ENCODE assay signal across 19 cellular contexts in the genomic region with DNA sequence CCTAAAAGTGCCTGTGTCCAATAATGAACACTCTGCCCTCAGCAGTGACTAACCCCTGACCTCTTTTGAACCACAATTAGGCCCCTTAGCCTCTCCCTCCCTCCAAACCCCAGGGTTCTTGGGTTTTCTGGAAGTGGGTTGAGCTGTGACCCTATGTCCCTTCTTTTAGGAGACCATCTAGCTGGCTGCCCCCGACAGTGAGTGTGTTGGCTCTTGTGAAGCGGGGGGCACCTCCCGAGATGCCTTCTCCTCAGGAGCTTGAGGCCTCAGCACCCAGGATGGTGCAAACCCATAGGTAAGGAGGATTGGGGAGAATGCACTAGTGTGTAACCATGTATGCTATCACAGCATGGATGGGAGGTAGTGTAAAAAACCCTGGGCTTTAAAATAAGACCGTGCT. TPM values are rescaled to one million over a fixed set of nuclear protein-coding genes. Genes with fewer than 3 reads are reported as not detected.
DNase-seq lines count a peak whose midpoint lies in the region; ATAC-seq, FAIRE-seq and TF ChIP-seq lines count a peak whose summit lies in the region.
"Had no signal": no experiment of that assay in that cellular context is flagged by ENCODE, and none has a peak within 500 bp of the region (broad histone marks: within the 10 kb centered on the region; RNA-seq: fewer than 3 reads in every experiment).

No MANE protein-coding gene starts in this region.

- no peaks in the 10 kb centered on the region for H3K27me3 Mint-ChIP-seq in activated CD8-positive, alpha-beta memory T cell treated with anti-CD3 and anti-CD28 coated beads, Interleukin-2, amount 10 ng/mL, durations not matched to agents 7 days and 5 days
- H3K27me3 Mint-ChIP-seq in T-helper 17 cell (no peaks in the 10 kb centered on the region), mesothelial cell of epicardium (ENCODE audit: low read depth) (no peaks in the 10 kb centered on the region)

- no peak for ATAC-seq in activated CD8-positive, alpha-beta memory T cell treated with anti-CD3 and anti-CD28 coated beads, Interleukin-2, amount 10 ng/mL, durations not matched to agents 7 days and 5 days
- ATAC-seq in T-helper 17 cell (no peak), aorta (ENCODE audit: low FRiP score) (no peak), GM19351 (IDR thresholded peaks at IDR 0.05; ENCODE audit: unreplicated experiment) (no peak)
- ATAC-seq: A549, HCT116, K562, PC-3 had no signal

- intact Hi-C loops in aorta (cut with DNase I) (no loop called here), kidney (cut with DNase I) (no loop called here)

- DNase-seq in activated CD8-positive, alpha-beta memory T cell treated with anti-CD3 and anti-CD28 coated beads, Interleukin-2, amount 10 ng/mL, durations not matched to agents 7 days and 5 days: no peak
- DNase-seq in activated CD8-positive, alpha-beta memory T cell treated with anti-CD3 and anti-CD28 coated beads, Interleukin-2, amount 50 U/mL, for 4 hours: no peak
- DNase-seq in T-helper 17 cell: no peak
- no peak for DNase-seq in mesothelial cell of epicardium (ENCODE audit: low spot score in 2 of 2, unreplicated experiment in 2 of 2)
- peak; percentile 9 to 45 for DNase-seq in aorta
- no peak for DNase-seq in nucleus accumbens (lab: John Stamatoyannopoulos, UW)
- DNase-seq in kidney: no peak
- DNase-seq: Calu3, NCI-H1092, NCI-H1694 treated with DMSO at 0.1 percent for 48 hours, PC-3 had no signal

- H3K4me3 ChIP-seq in aorta (ENCODE audit: low read length in 2 of 2): no peak overlapping the region
- no peak overlapping the region for H3K4me3 ChIP-seq in kidney (ENCODE audit: low read length in 2 of 2)
- H3K4me3 ChIP-seq: A549, K562 had no signal

- H3K27ac ChIP-seq in aorta (ENCODE audit: low read depth in 1 of 2, low read length in 2 of 2) (no peak overlapping the region), kidney (ENCODE audit: low read depth in 2 of 2, low read length in 2 of 2) (no peak overlapping the region)
- H3K27ac ChIP-seq: A549, HL-60 had no signal

- 78 to 80% methylated on average over 4 of the region's 4 CpGs for WGBS in aorta, 2 donors

- peaks cover 15% of the 10 kb centered on the region for H3K36me3 Mint-ChIP-seq in activated CD8-positive, alpha-beta memory T cell treated with anti-CD3 and anti-CD28 coated beads, Interleukin-2, amount 10 ng/mL, durations not matched to agents 7 days and 5 days
- H3K36me3 Mint-ChIP-seq in T-helper 17 cell (ENCODE audit: low read depth) (peaks cover 2% of the 10 kb centered on the region), mesothelial cell of epicardium (peaks cover 20% of the 10 kb centered on the region)

- H3K36me3 ChIP-seq in aorta (ENCODE audit: control insufficient read depth in 1 of 2, insufficient read depth in 2 of 2, low read length in 1 of 2): no peaks in the 10 kb centered on the region
- H3K36me3 ChIP-seq in kidney (ENCODE audit: control insufficient read depth in 1 of 2, insufficient read depth in 2 of 2, low read length in 2 of 2): peaks cover 12 to 15% of the 10 kb centered on the region in 2 donors

- no peak overlapping the region for H3K9ac ChIP-seq in kidney (ENCODE audit: low read length in 2 of 2)

- H3K9me3 ChIP-seq in T-helper 17 cell (ENCODE audit: control insufficient read depth, low read length, poor library complexity, severe bottlenecking) (no peaks in the 10 kb centered on the region), aorta (ENCODE audit: control insufficient read depth, low read length) (no peaks in the 10 kb centered on the region), kidney (ENCODE audit: control insufficient read depth in 1 of 2, low read length in 2 of 2) (no peaks in the 10 kb centered on the region)
- H3K9me3 ChIP-seq: A549 had no signal

- no peaks in the 10 kb centered on the region for H3K27me3 ChIP-seq in aorta (ENCODE audit: control insufficient read depth in 1 of 2, insufficient read depth in 2 of 2, low read length in 1 of 2)

- no peak for TF ChIP-seq CTCF in mesothelial cell of epicardium (IDR thresholded peaks at IDR 0.05; ENCODE audit: unreplicated experiment)
- no peak for TF ChIP-seq CTCF in kidney (IDR thresholded peaks at IDR 0.05; ENCODE audit: borderline replicate concordance, extremely low read depth, insufficient read depth)

- H3K4me1 Mint-ChIP-seq in activated CD8-positive, alpha-beta memory T cell treated with anti-CD3 and anti-CD28 coated beads, Interleukin-2, amount 10 ng/mL, durations not matched to agents 7 days and 5 days: peaks cover 22% of the 10 kb centered on the region
- H3K4me1 Mint-ChIP-seq in T-helper 17 cell (peaks cover 15% of the 10 kb centered on the region), mesothelial cell of epicardium (peaks cover 15% of the 10 kb centered on the region)

- H3K4me1 ChIP-seq in aorta (ENCODE audit: control insufficient read depth in 1 of 2, insufficient read depth in 2 of 2, low read length in 2 of 2) (no peaks in the 10 kb centered on the region), kidney (ENCODE audit: control insufficient read depth in 1 of 2, insufficient read depth in 1 of 2, low read depth in 1 of 2, low read length in 2 of 2) (peaks cover 0 to 6% of the 10 kb centered on the region in 2 donors)

- no peak overlapping the region for H3K4me3 Mint-ChIP-seq in activated CD8-positive, alpha-beta memory T cell treated with anti-CD3 and anti-CD28 coated beads, Interleukin-2, amount 10 ng/mL, durations not matched to agents 7 days and 5 days
- no peak overlapping the region for H3K4me3 Mint-ChIP-seq in T-helper 17 cell
- no peak overlapping the region for H3K4me3 Mint-ChIP-seq in mesothelial cell of epicardium

- FAIRE-seq in kidney (lab: Jason Lieb, UNC): no peak
- FAIRE-seq: A549, GM12891, K562 had no signal

- CTCF ChIA-PET in activated CD8-positive, alpha-beta memory T cell treated with anti-CD3 and anti-CD28 coated beads, Interleukin-2, amount 10 ng/mL, durations not matched to agents 7 days and 5 days (lab: Charles Lee): interaction anchor here (0.7 to 2.3 kb wide), 2 partner anchors 11 to 77 kb away, joined by 3 to 7 read pairs; no protein-coding TSS in a partner anchor

- H3K9me3 Mint-ChIP-seq in activated CD8-positive, alpha-beta memory T cell treated with anti-CD3 and anti-CD28 coated beads, Interleukin-2, amount 10 ng/mL, durations not matched to agents 7 days and 5 days (ENCODE audit: low read depth): no peaks in the 10 kb centered on the region
- no peaks in the 10 kb centered on the region for H3K9me3 Mint-ChIP-seq in mesothelial cell of epicardium

- peak overlapping the region; percentile 18 for H3K27ac Mint-ChIP-seq in activated CD8-positive, alpha-beta memory T cell treated with anti-CD3 and anti-CD28 coated beads, Interleukin-2, amount 10 ng/mL, durations not matched to agents 7 days and 5 days
- peak overlapping the region; percentile 43 for H3K27ac Mint-ChIP-seq in T-helper 17 cell
- peak overlapping the region; percentile 53 for H3K27ac Mint-ChIP-seq in mesothelial cell of epicardium

RNA-seq across cellular contexts. Expression of a gene that starts 7.3 kb away (rescaled TPM):
- 10 to 100 TPM; 29.1 to 33.2 TPM for total RNA-seq in activated CD8-positive, alpha-beta memory T cell treated with anti-CD3 and anti-CD28 coated beads, Interleukin-2, amount 10 ng/mL, durations not matched to agents 7 days and 5 days
- 10 to 100 TPM; 13.2 to 14.8 TPM for total RNA-seq in T-helper 17 cell
- 55.0 to 57.0 TPM (median 55.5 TPM) in 3 replicates for total RNA-seq in mesothelial cell of epicardium
- total RNA-seq in aorta: 10 to 100 TPM; 41.2 to 50.8 TPM
- 100 to 1,000 TPM in 1 of 2 donors, 10 to 100 TPM in 1; 19.7 to 102 TPM for polyA plus RNA-seq in aorta
- 32.7 TPM for total RNA-seq in kidney
- polyA plus RNA-seq in kidney (ENCODE audit: insufficient read depth, low read depth, low replicate concordance): 29.7 TPM

RNA-seq across cellular contexts. Expression of a gene that starts 19.3 kb away (rescaled TPM):
- total RNA-seq in activated CD8-positive, alpha-beta memory T cell treated with anti-CD3 and anti-CD28 coated beads, Interleukin-2, amount 10 ng/mL, durations not matched to agents 7 days and 5 days: 100 to 1,000 TPM; 329 to 406 TPM
- total RNA-seq in T-helper 17 cell: 10 to 100 TPM; 63.0 TPM
- 153 to 166 TPM (median 162 TPM) in 3 replicates for total RNA-seq in mesothelial cell of epicardium
- 100 to 1,000 TPM in 1 of 2 donors, 10 to 100 TPM in 1; 88.6 to 104 TPM for total RNA-seq in aorta
- 100 to 1,000 TPM in 1 of 2 donors, 10 to 100 TPM in 1; 72.9 to 127 TPM for polyA plus RNA-seq in aorta
- total RNA-seq in kidney: 112 TPM
- polyA plus RNA-seq in kidney (ENCODE audit: insufficient read depth, low read depth, low replicate concordance): 184 TPM

RNA-seq across cellular contexts. Expression of a gene that starts 26.7 kb away (rescaled TPM):
- not detected for total RNA-seq in activated CD8-positive, alpha-beta memory T cell treated with anti-CD3 and anti-CD28 coated beads, Interleukin-2, amount 10 ng/mL, durations not matched to agents 7 days and 5 days
- total RNA-seq in T-helper 17 cell: not detected
- total RNA-seq in mesothelial cell of epicardium: 0.11 TPM in 1 of 3 replicates, not detected in the others
- total RNA-seq in aorta: not detected
- polyA plus RNA-seq in aorta: 1 to 10 TPM in 1 of 2 donors, not detected in 1; 1.0 TPM
- total RNA-seq in kidney: 0.82 TPM
- 19.9 TPM for polyA plus RNA-seq in kidney (ENCODE audit: insufficient read depth, low read depth, low replicate concordance)
- total RNA-seq: Calu3, G401, MCF 10A, PC-3 had no signal

RNA-seq across cellular contexts. Expression of a gene that starts 50.7 kb away (rescaled TPM):
- 1 to 10 TPM; 5.4 to 6.1 TPM for total RNA-seq in activated CD8-positive, alpha-beta memory T cell treated with anti-CD3 and anti-CD28 coated beads, Interleukin-2, amount 10 ng/mL, durations not matched to agents 7 days and 5 days
- total RNA-seq in T-helper 17 cell (1 to 10 TPM; 1.3 to 1.5 TPM), mesothelial cell of epicardium (12.9 to 13.6 TPM (median 13.1 TPM) in 3 replicates), aorta (1 to 10 TPM; 1.8 to 5.7 TPM), kidney (3.3 TPM)
- polyA plus RNA-seq in aorta (1 to 10 TPM in 1 of 2 donors, under 1 TPM in 1; 0.13 to 3.1 TPM), kidney (ENCODE audit: insufficient read depth, low read depth, low replicate concordance) (4.5 TPM)

RNA-seq across cellular contexts. Expression of a gene that starts 54.7 kb away (rescaled TPM):
- 100 to 1,000 TPM in 1 of 2 experiments, 10 to 100 TPM in 1; 94.8 to 108 TPM for total RNA-seq in activated CD8-positive, alpha-beta memory T cell treated with anti-CD3 and anti-CD28 coated beads, Interleukin-2, amount 10 ng/mL, durations not matched to agents 7 days and 5 days
- total RNA-seq in T-helper 17 cell: 10 to 100 TPM; 54.8 to 57.8 TPM
- total RNA-seq in mesothelial cell of epicardium: 104 to 108 TPM (median 105 TPM) in 3 replicates
- 10 to 100 TPM; 39.6 to 63.0 TPM for total RNA-seq in aorta
- polyA plus RNA-seq in aorta: 10 to 100 TPM in 1 of 2 donors, 1 to 10 TPM in 1; 9.3 to 88.6 TPM
- 59.7 TPM for total RNA-seq in kidney
- polyA plus RNA-seq in kidney (ENCODE audit: insufficient read depth, low read depth, low replicate concordance): 28.9 TPM

Comparison
In these comparisons a context has a peak if more than half of its experiments do, and no peak if none do; other contexts are left out.
1. DNase-seq: peak in aorta (2 of 2); none in activated CD8-positive, alpha-beta memory T cell treated with anti-CD3 and anti-CD28 coated beads, Interleukin-2, amount 10 ng/mL, durations not matched to agents 7 days and 5 days (single experiment), activated CD8-positive, alpha-beta memory T cell treated with anti-CD3 and anti-CD28 coated beads, Interleukin-2, amount 50 U/mL, for 4 hours (single experiment), T-helper 17 cell (0 of 3), mesothelial cell of epicardium (0 of 2), nucleus accumbens (0 of 56) and kidney (single experiment).
2. Peak in every context shown above with its lines, with median percentiles within 50 percentile points of each other: H3K27ac Mint-ChIP-seq.